In the genomic region with DNA sequence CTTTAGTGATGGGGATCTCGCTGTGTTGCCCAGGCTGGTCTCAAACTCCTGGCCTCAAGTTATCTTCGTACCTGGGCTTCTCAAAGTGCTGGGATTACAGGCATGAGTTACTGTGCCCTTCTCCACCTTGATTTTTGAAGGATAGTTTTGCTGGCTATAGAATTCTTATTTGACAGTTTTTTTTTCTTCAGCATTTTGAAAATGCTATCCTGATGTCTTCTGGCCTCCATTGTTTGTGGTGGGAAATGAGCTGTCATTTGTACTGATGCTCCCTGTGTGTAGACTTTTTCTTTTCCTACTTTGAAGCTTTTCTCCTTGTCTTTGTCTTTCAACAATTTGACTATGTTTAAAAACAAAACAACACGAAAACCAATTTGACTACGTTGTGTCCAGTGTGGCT, we compare ENCODE assay signal across 1 cellular context.
TF ChIP-seq lines count a peak whose summit lies in the region.

No MANE protein-coding gene starts in this region.

TF ChIP-seq in GM12878, 131 proteins besides CTCF, POLR2A, EP300 and RAD21:
- TF ChIP-seq ZBED1 (IDR thresholded peaks at IDR 0.05; ENCODE audit: borderline replicate concordance), result no peak
- TF ChIP-seq, protein P1, sequence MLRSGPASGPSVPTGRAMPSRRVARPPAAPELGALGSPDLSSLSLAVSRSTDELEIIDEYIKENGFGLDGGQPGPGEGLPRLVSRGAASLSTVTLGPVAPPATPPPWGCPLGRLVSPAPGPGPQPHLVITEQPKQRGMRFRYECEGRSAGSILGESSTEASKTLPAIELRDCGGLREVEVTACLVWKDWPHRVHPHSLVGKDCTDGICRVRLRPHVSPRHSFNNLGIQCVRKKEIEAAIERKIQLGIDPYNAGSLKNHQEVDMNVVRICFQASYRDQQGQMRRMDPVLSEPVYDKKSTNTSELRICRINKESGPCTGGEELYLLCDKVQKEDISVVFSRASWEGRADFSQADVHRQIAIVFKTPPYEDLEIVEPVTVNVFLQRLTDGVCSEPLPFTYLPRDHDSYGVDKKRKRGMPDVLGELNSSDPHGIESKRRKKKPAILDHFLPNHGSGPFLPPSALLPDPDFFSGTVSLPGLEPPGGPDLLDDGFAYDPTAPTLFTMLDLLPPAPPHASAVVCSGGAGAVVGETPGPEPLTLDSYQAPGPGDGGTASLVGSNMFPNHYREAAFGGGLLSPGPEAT (IDR thresholded peaks at IDR 0.05; ENCODE audit: low read depth), result 0 out of 2 replicates have a peak, but pooled peaks have one; percentile 9
